Comparison of ENCODE assay signal across 10 cellular contexts in the genomic region with DNA sequence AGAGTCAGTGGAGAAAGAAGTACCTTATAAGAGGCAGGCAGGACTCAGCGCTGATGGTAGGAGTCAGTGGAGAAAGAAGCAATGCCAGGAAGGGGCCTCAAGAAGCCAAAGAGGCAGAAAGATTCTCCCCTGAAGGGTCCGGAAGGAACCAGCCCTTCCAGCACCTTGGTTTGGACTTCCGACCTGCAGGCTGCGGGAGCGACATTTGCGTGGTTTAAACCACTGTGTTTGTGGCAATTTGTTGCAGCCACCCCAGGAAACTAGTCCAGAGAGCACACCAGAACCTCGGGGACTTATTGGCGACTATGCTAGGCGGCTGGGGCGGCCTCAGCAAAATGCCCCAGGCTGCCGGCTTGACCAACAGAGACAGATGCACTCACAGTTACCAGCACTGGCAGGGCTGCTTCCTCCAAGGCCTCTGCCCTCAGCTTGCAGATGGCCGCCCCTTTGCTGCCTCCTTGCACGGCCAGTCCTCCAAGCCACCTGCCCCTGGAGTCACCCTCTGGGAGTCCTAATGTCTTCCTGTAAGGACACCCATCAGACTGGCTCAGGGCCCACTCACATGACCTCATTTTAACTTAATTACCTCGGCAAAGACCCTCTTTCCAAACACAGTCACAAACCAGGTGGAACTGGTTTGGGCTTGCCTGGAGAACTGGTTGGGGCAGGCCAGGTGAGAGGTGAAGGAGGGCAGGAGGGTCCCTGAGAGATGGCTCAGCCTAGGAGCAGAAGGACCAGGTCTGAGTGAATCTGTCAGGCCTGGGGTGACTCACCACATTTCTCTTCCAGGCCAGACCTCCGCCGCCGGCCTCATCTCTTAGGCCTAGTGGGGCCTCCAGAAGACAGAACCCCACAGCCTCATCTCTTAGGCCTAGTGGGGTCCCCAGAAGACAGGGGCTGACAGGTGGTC. TPM values are rescaled to one million over a fixed set of nuclear protein-coding genes. Genes with fewer than 3 reads are reported as not detected.
DNase-seq lines count a peak whose midpoint lies in the region; ATAC-seq and TF ChIP-seq lines count a peak whose summit lies in the region.
"Had no signal": no experiment of that assay in that cellular context is flagged by ENCODE, and none has a peak within 500 bp of the region (broad histone marks: within the 10 kb centered on the region; RNA-seq: fewer than 3 reads in every experiment).

No MANE protein-coding gene starts in this region.

- TF ChIP-seq CTCF in chondrocyte (IDR thresholded peaks at IDR 0.05) = no peak
- TF ChIP-seq CTCF in progenitor cell of endocrine pancreas (IDR thresholded peaks at IDR 0.05; ENCODE audit: unreplicated experiment) = no peak

- H3K27me3 Mint-ChIP-seq in chondrocyte (ENCODE audit: low read depth) = no peaks in the 10 kb centered on the region
- peaks cover 9% of the 10 kb centered on the region for H3K27me3 Mint-ChIP-seq in progenitor cell of endocrine pancreas

- H3K9me3 Mint-ChIP-seq in chondrocyte (ENCODE audit: low read depth) (no peaks in the 10 kb centered on the region), progenitor cell of endocrine pancreas (ENCODE audit: low read depth) (no peaks in the 10 kb centered on the region)

- H3K27ac Mint-ChIP-seq in chondrocyte (ENCODE audit: unreplicated experiment) (no peak overlapping the region), progenitor cell of endocrine pancreas (peak overlapping the region; percentile 80)

- H3K4me1 Mint-ChIP-seq in chondrocyte (ENCODE audit: low read depth) = peaks cover 15% of the 10 kb centered on the region
- H3K4me1 Mint-ChIP-seq in progenitor cell of endocrine pancreas (ENCODE audit: low read depth) = peaks cover 24% of the 10 kb centered on the region

- peak; percentile 73 for DNase-seq in Daoy (ENCODE audit: low read depth)
- DNase-seq in NCI-H2029 (lab: John Stamatoyannopoulos, UW) = peak; percentile 66
- peak; percentile 57 for DNase-seq in chondrocyte (ENCODE audit: low spot score)
- no peak for DNase-seq in progenitor cell of endocrine pancreas (ENCODE audit: low spot score, unreplicated experiment)
- no peak for DNase-seq in globus pallidus (ENCODE audit: low spot score)

- no peak overlapping the region for H3K4me3 Mint-ChIP-seq in chondrocyte (ENCODE audit: unreplicated experiment)
- no peak overlapping the region for H3K4me3 Mint-ChIP-seq in progenitor cell of endocrine pancreas (ENCODE audit: low read depth)

- H3K36me3 Mint-ChIP-seq in chondrocyte (ENCODE audit: low read depth) (no peaks in the 10 kb centered on the region), progenitor cell of endocrine pancreas (ENCODE audit: insufficient read depth) (no peaks in the 10 kb centered on the region)

- ATAC-seq in GM21526 (IDR thresholded peaks at IDR 0.05; ENCODE audit: low FRiP score, unreplicated experiment) (no peak), GM21825 (IDR thresholded peaks at IDR 0.05; ENCODE audit: unreplicated experiment) (no peak), HG02981 (IDR thresholded peaks at IDR 0.05; ENCODE audit: unreplicated experiment) (no peak)

RNA-seq across cellular contexts. Expression of a gene that starts 26.1 kb away (rescaled TPM):
- total RNA-seq in Daoy (2014; rRNA removed; shearing (Covaris generic)) = not detected in 2 replicates
- total RNA-seq in chondrocyte = not detected in 3 replicates
- total RNA-seq in progenitor cell of endocrine pancreas = not detected in 2 replicates
- total RNA-seq: SJSA1 had no signal

RNA-seq across cellular contexts. Expression of a gene that starts 51.5 kb away (rescaled TPM):
- not detected in 2 replicates for total RNA-seq in Daoy (2014; rRNA removed; shearing (Covaris generic))
- total RNA-seq in chondrocyte (not detected in 3 replicates), progenitor cell of endocrine pancreas (not detected in 2 replicates)
- total RNA-seq: dorsolateral prefrontal cortex, SJSA1 had no signal

Comparison
In these comparisons a context has a peak if more than half of its experiments do, and no peak if none do; other contexts are left out.
1. DNase-seq: peak in Daoy (single experiment), NCI-H2029 (single experiment) and chondrocyte (single experiment); none in progenitor cell of endocrine pancreas (single experiment) and globus pallidus (single experiment).